ENCODE assay signal across 8 cellular contexts in genomic region chrX:154051210-154051810, GRCh38.
DNase-seq lines count a peak whose midpoint lies in the region; ATAC-seq and TF ChIP-seq lines count a peak whose summit lies in the region.

No MANE protein-coding gene starts in this region.

- no peaks in the 10 kb centered on the region for H3K27me3 ChIP-seq in DOHH2 (ENCODE audit: control insufficient read depth, low read length)

- no peak overlapping the region for H3K4me3 ChIP-seq in DOHH2 (ENCODE audit: low read length)

- no peaks in the 10 kb centered on the region for H3K9me3 ChIP-seq in DOHH2 (ENCODE audit: control insufficient read depth, insufficient read depth, low read length)

- H3K27ac ChIP-seq in DOHH2 (ENCODE audit: low read depth, low read length): no peak overlapping the region

- H3K79me2 ChIP-seq in DOHH2 (ENCODE audit: control insufficient read depth, low read length): peaks cover 45% of the 10 kb centered on the region

- H3K9me2 ChIP-seq in DOHH2 (replicated peaks; ENCODE audit: control insufficient read depth, low read length): no peaks in the 10 kb centered on the region

- ATAC-seq in GM18907 (IDR thresholded peaks at IDR 0.05; ENCODE audit: unreplicated experiment): no peak
- no peak for ATAC-seq in HG02852 (IDR thresholded peaks at IDR 0.05; ENCODE audit: unreplicated experiment)

- H3K36me3 ChIP-seq in DOHH2 (ENCODE audit: control insufficient read depth, low read length): peaks cover 13% of the 10 kb centered on the region

- H3K4me2 ChIP-seq in DOHH2 (ENCODE audit: low read length): no peak overlapping the region

- H3F3A ChIP-seq in DOHH2 (ENCODE audit: control insufficient read depth, insufficient read depth): no peaks in the 10 kb centered on the region; the same call in 1 of the 2 replicates

- H3K4me1 ChIP-seq in DOHH2 (ENCODE audit: control insufficient read depth, low read length): peaks cover 4% of the 10 kb centered on the region; the same call in 1 of the 2 replicates

- H4K20me1 ChIP-seq in DOHH2 (ENCODE audit: control insufficient read depth, insufficient read depth, low read depth, low read length): no peaks in the 10 kb centered on the region

- DNase-seq in Kasumi-1 (lab: John Stamatoyannopoulos, UW) (peak; percentile 23 to 37), T-helper 2 cell (peak; percentile 16 to 61 (median 47)), amniotic epithelial cell (ENCODE audit: low read depth) (peak; percentile 48), iPS-NIHi7 (ENCODE audit: extremely low spot score) (peak; percentile 56)
- DNase-seq in stimulated activated CD4-positive, alpha-beta T cell treated with anti-CD3 and anti-CD28 coated beads, Interleukin-12 subunit alpha, Interleukin-12 subunit beta, amount 100 ng/mL, for 48 hours (ENCODE audit: low read depth in 2 of 3, low spot score in 1 of 3): peak; percentile 11 to 78 (median 41)

- peak; percentile 63 for TF ChIP-seq CTCF in DOHH2 (IDR thresholded peaks at IDR 0.05; ENCODE audit: low read depth, low read length, poor library complexity, severe bottlenecking)
